9 cellular contexts compared by ENCODE assay signal in the genomic region with DNA sequence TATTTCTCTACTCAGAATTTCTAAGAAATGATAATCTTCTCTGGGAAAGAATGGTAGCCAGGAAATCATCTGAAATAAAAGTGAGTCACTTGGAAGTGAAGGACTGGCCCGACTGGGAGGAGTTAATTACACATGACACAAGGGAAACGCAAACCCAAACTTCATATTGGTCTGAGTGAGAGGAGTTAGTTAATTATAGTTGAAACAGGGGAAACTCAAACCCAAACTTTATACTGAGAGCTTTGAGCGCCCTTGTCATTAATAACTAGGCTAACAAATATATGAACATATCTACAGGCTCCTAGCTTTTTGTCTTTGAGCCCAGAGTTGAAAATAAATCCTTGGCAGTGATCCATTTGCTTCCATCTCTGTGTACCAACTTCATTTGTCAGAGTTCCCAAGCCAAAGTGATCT.
DNase-seq lines count a peak whose midpoint lies in the region; ATAC-seq and TF ChIP-seq lines count a peak whose summit lies in the region.
"Had no signal": no experiment of that assay in that cellular context is flagged by ENCODE, and none has a peak within 500 bp of the region (broad histone marks: within the 10 kb centered on the region; RNA-seq: fewer than 3 reads in every experiment).

No MANE protein-coding gene starts in this region.

- H4K20me1 ChIP-seq in IMR-90 (ENCODE audit: insufficient read depth, low read length) (no peaks in the 10 kb centered on the region), mammary epithelial cell (ENCODE audit: insufficient read depth, low read length) (no peaks in the 10 kb centered on the region)

- H3K18ac ChIP-seq in IMR-90 (ENCODE audit: low read depth, low read length): peak overlapping the region; percentile 98

- peak overlapping the region; percentile 59 for H3K56ac ChIP-seq in IMR-90 (ENCODE audit: extremely low read depth, insufficient read depth, low read length)

- H3K4me1 ChIP-seq in IMR-90 (ENCODE audit: control insufficient read depth, insufficient read depth, low read length) (peaks cover 9% of the 10 kb centered on the region), mammary epithelial cell (ENCODE audit: insufficient read depth, low read length) (peaks cover 16% of the 10 kb centered on the region)

- H3K4me2 ChIP-seq in IMR-90 (ENCODE audit: low read depth, low read length): peak overlapping the region; percentile 59; the same call in 1 of the 2 replicates
- no peak overlapping the region for H3K4me2 ChIP-seq in mammary epithelial cell (ENCODE audit: insufficient read depth, low read depth, low read length)

- TF ChIP-seq POLR2A in IMR-90 (IDR thresholded peaks at IDR 0.05; ENCODE audit: low read depth, low read length): no peak

- BruUV-seq in IMR-90 (replicated peaks; lab: Mats Ljungman, UMichigan) (no TSS peak), mammary epithelial cell (replicated peaks; lab: Mats Ljungman, UMichigan) (no TSS peak)

- H3K79me2 ChIP-seq in mammary epithelial cell (ENCODE audit: insufficient read depth, low read length): no peaks in the 10 kb centered on the region

- peak; percentile 36; the same call in 1 of the 2 replicates for ATAC-seq in IMR-90 (ENCODE audit: low read depth)
- ATAC-seq: T-cell had no signal

- no CpG with 5 or more reads among the region's 3 CpGs for WGBS in IMR-90 (ENCODE audit: extremely low coverage in 2 of 2, insufficient read length in 1 of 2), 2 experiments
- 79% methylated on average over 3 of the region's 3 CpGs for whole genome bisulfite sequencing in mammary epithelial cell (ENCODE audit: low coverage, missing lambda C conversion rate)

- H2BK5ac ChIP-seq in IMR-90 (ENCODE audit: low read depth, low read length, poor library complexity, severe bottlenecking): peak overlapping the region; percentile 97

- in situ Hi-C loops in IMR-90 (cut with MboI; ENCODE audit: low sequenced_read_pairs): loop anchor here (10.0 kb wide), 1 partner anchor 188 kb away; the partner anchor contains the start of gene COL3A1
- in situ Hi-C loops in mammary epithelial cell (cut with MboI; ENCODE audit: low sequenced_read_pairs in 2 of 2): no loop called here

- H2AFZ ChIP-seq in IMR-90 (replicated peaks; ENCODE audit: low read length, poor library complexity) (no peak overlapping the region), mammary epithelial cell (ENCODE audit: low read depth, low read length) (peak overlapping the region; percentile 22)

- CTCF ChIA-PET in IMR-90 (lab: Yijun Ruan, JAX) (interaction anchor here (0.6 to 1.2 kb wide), 2 partner anchors 190 to 254 kb away, joined by 3 to 4 read pairs; no protein-coding TSS in a partner anchor), mammary epithelial cell (lab: Charles Lee; ENCODE audit: low non-redundant PET) (no interaction called here)

- no peak overlapping the region for H3K9ac ChIP-seq in IMR-90 (ENCODE audit: low read depth, low read length)
- no peak overlapping the region for H3K9ac ChIP-seq in mammary epithelial cell (ENCODE audit: insufficient read depth, low read length)

- peak; percentile 79 for DNase-seq in IMR-90
- DNase-seq in mammary epithelial cell: peak; percentile 8
- DNase-seq in kidney glomerular epithelial cell (lab: John Stamatoyannopoulos, UW): peak; percentile 44
- DNase-seq in stromal cell of bone marrow (ENCODE audit: low read depth): peak; percentile 88
- DNase-seq in dorsolateral prefrontal cortex: no peak
- DNase-seq in NOMO-1 treated with dmso at 0.1 percent for 144 hours (lab: John Stamatoyannopoulos, UW; ENCODE audit: unreplicated experiment): no peak
- DNase-seq in NCI-H345 treated with DMSO at 0.1 percent for 48 hours (lab: John Stamatoyannopoulos, UW; ENCODE audit: unreplicated experiment): no peak
- DNase-seq in DMS114 treated with DMSO at 0.1 percent for 48 hours (lab: John Stamatoyannopoulos, UW; ENCODE audit: unreplicated experiment): no peak
- DNase-seq: T-cell had no signal

- no peak overlapping the region for H2AK5ac ChIP-seq in IMR-90 (ENCODE audit: low read depth, low read length)

- H3K36me3 ChIP-seq in IMR-90 (ENCODE audit: control insufficient read depth, insufficient read depth, low read length): no peaks in the 10 kb centered on the region
- H3K36me3 ChIP-seq in mammary epithelial cell (ENCODE audit: insufficient read depth, low read length): no peaks in the 10 kb centered on the region

- no peaks in the 10 kb centered on the region for H3K79me1 ChIP-seq in IMR-90 (ENCODE audit: low read depth in 1 of 2, low read length in 2 of 2)

- peak overlapping the region; percentile 45 for H3K14ac ChIP-seq in IMR-90 (replicated peaks; ENCODE audit: low read depth, low read length)

- POLR2A ChIA-PET in IMR-90 (lab: Charles Lee; ENCODE audit: unreplicated experiment): no interaction called here

- dilution Hi-C loops in IMR-90 (cut with HindIII; ENCODE audit: low sequenced_read_pairs, unreplicated experiment) (no loop called here), mammary epithelial cell (cut with HindIII; ENCODE audit: low sequenced_read_pairs) (no loop called here)

- no peak overlapping the region for H3K4me3 ChIP-seq in IMR-90 (ENCODE audit: insufficient read depth, low read depth, low read length)
- H3K4me3 ChIP-seq in mammary epithelial cell (replicated peaks in 1 of 3; ENCODE audit: insufficient read depth in 1 of 3, low read depth in 2 of 3, low read length in 3 of 3): no peak overlapping the region
- H3K4me3 ChIP-seq in dorsolateral prefrontal cortex: no peak overlapping the region

- H2BK120ac ChIP-seq in IMR-90 (ENCODE audit: low read depth, low read length): peak overlapping the region; percentile 82

- intact Hi-C loops in IMR-90 (cut with micrococcal nuclease): loop anchor here (2.0 kb wide), 1 partner anchor 188 kb away; the partner anchor contains the start of gene COL3A1
- intact Hi-C loops in mammary epithelial cell (cut with micrococcal nuclease): no loop called here
- intact Hi-C loops in dorsolateral prefrontal cortex (cut with DNase I): no loop called here

- no peak for TF ChIP-seq RAD21 in IMR-90 (IDR thresholded peaks at IDR 0.05; ENCODE audit: low read length)

- H3K27ac ChIP-seq in IMR-90 (ENCODE audit: insufficient read depth, low read length) (peak overlapping the region; percentile 66; the same call in 1 of the 2 replicates), mammary epithelial cell (ENCODE audit: insufficient read depth, low read depth, low read length) (no peak overlapping the region), dorsolateral prefrontal cortex (peak overlapping the region in 2 of 59 donors; percentile 1 to 36)

- TF ChIP-seq CTCF in IMR-90 (conservative IDR thresholded peaks at IDR 0.05; ENCODE audit: low read depth, low read length): no peak
- no peak for TF ChIP-seq CTCF in mammary epithelial cell (conservative IDR thresholded peaks at IDR 0.05 in 1 of 2, IDR thresholded peaks at IDR 0.05 in 1 of 2; ENCODE audit: extremely low read depth in 1 of 2, insufficient read depth in 1 of 2, low read depth in 1 of 2, low read length in 2 of 2)
- no peak for TF ChIP-seq CTCF in dorsolateral prefrontal cortex (IDR thresholded peaks at IDR 0.05 in 54 of 56, conservative IDR thresholded peaks at IDR 0.05 in 2 of 56; ENCODE audit: low read depth in 1 of 56, partially characterized antibody in 56 of 56)

- peak overlapping the region; percentile 29 to 61; a peak in 3 of 4 replicates for H4K8ac ChIP-seq in IMR-90 (ENCODE audit: low read depth in 2 of 2, low read length in 2 of 2)

- H3K27me3 ChIP-seq in IMR-90 (ENCODE audit: control insufficient read depth, insufficient read depth, low read length): no peaks in the 10 kb centered on the region
- H3K27me3 ChIP-seq in mammary epithelial cell (ENCODE audit: insufficient read depth, low read length): no peaks in the 10 kb centered on the region
- no peaks in the 10 kb centered on the region for H3K27me3 ChIP-seq in dorsolateral prefrontal cortex

- peak overlapping the region; percentile 58; the same call in 1 of the 2 replicates for H3K4ac ChIP-seq in IMR-90 (ENCODE audit: low read depth, low read length)

- peak overlapping the region; percentile 86; the same call in 1 of the 2 replicates for H4K5ac ChIP-seq in IMR-90 (ENCODE audit: low read depth, low read length)

- H2BK15ac ChIP-seq in IMR-90 (ENCODE audit: low read depth, low read length): peak overlapping the region; percentile 67; the same call in 2 of the 3 replicates

- H4K91ac ChIP-seq in IMR-90 (ENCODE audit: insufficient read depth, low read depth, low read length): peak overlapping the region; percentile 76; the same call in 1 of the 2 replicates

- peak overlapping the region; percentile 47; the same call in 1 of the 2 replicates for H3K23ac ChIP-seq in IMR-90 (ENCODE audit: low read depth, low read length)

- peak overlapping the region; percentile 75 for H2BK20ac ChIP-seq in IMR-90 (ENCODE audit: low read depth, low read length)

- H2AK9ac ChIP-seq in IMR-90 (replicated peaks; ENCODE audit: low read depth, low read length, poor library complexity): no peak overlapping the region

- no peaks in the 10 kb centered on the region for H3K9me1 ChIP-seq in IMR-90 (ENCODE audit: insufficient read depth, low read length)

- H3K9me3 ChIP-seq in IMR-90 (ENCODE audit: control insufficient read depth, insufficient read depth, low read length) (no peaks in the 10 kb centered on the region), mammary epithelial cell (replicated peaks; ENCODE audit: insufficient read depth, low read length) (no peaks in the 10 kb centered on the region)

TF ChIP-seq in IMR-90, 13 proteins besides CTCF, POLR2A, EP300 and RAD21 (continues in another document):
- no peak for TF ChIP-seq FOS (IDR thresholded peaks at IDR 0.05; ENCODE audit: low read depth, low read length)
- TF ChIP-seq BHLHE40 (IDR thresholded peaks at IDR 0.05; ENCODE audit: low read depth, low read length): no peak
- TF ChIP-seq MAZ (IDR thresholded peaks at IDR 0.05; ENCODE audit: borderline replicate concordance, low read depth, low read length): no peak
- no peak for TF ChIP-seq RCOR1 (IDR thresholded peaks at IDR 0.05; ENCODE audit: insufficient replicate concordance, low read length)
- TF ChIP-seq USF2 (IDR thresholded peaks at IDR 0.05; ENCODE audit: low read depth, low read length): no peak
- no peak for TF ChIP-seq RFX5 (IDR thresholded peaks at IDR 0.05; ENCODE audit: low read depth, low read length)

Comparison
In these comparisons a context has a peak if more than half of its experiments do, and no peak if none do; other contexts are left out.
1. DNase-seq: peak in IMR-90 (single experiment), mammary epithelial cell (single experiment), kidney glomerular epithelial cell (single experiment) and stromal cell of bone marrow (single experiment); none in dorsolateral prefrontal cortex (0 of 10), NOMO-1 treated with dmso at 0.1 percent for 144 hours (single experiment), NCI-H345 treated with DMSO at 0.1 percent for 48 hours (single experiment) and DMS114 treated with DMSO at 0.1 percent for 48 hours (single experiment).